Comparison of ENCODE assay signal across 14 cellular contexts in the genomic region with DNA sequence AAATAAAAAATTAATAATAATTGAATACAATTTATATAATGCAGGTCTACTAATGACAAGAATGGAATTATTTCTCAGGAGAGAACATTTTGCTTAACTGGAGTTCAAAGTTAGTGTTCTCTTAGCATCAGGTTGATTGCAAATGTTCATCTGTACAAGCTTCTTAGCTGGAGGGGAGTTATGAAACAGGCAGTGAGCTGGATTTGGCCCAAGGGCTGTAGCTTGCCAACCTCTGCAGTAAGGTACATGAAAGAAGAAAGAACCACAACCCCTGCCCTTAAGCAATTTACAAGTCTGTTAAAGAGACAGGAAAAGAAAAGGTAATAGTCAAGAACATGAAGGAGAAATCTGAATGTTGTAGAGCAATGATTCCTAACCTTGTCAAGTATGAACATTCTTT. TPM values are rescaled to one million over a fixed set of nuclear protein-coding genes. Genes with fewer than 3 reads are reported as not detected.
DNase-seq lines count a peak whose midpoint lies in the region; ATAC-seq and TF ChIP-seq lines count a peak whose summit lies in the region.
"Had no signal": no experiment of that assay in that cellular context is flagged by ENCODE, and none has a peak within 500 bp of the region (broad histone marks: within the 10 kb centered on the region; RNA-seq: fewer than 3 reads in every experiment).

No MANE protein-coding gene starts in this region.

- intact Hi-C loops in body of pancreas (cut with DNase I) (no loop called here), left ventricle myocardium superior (cut with micrococcal nuclease) (no loop called here), testis (cut with DNase I; ENCODE audit: low total_unique reads) (no loop called here)

- H3K27ac ChIP-seq in body of pancreas: peak overlapping the region in 1 of 4 donors; percentile 16
- no peak overlapping the region for H3K27ac ChIP-seq in testis
- H3K27ac ChIP-seq: cardiac muscle cell, upper lobe of left lung had no signal

- TF ChIP-seq POLR2A in body of pancreas (IDR thresholded peaks at IDR 0.05): no peak
- TF ChIP-seq POLR2A in testis (IDR thresholded peaks at IDR 0.05): no peak

- no peaks in the 10 kb centered on the region for H3K36me3 ChIP-seq in body of pancreas (replicated peaks in 1 of 2; ENCODE audit: insufficient read depth in 1 of 2, low read depth in 2 of 2)
- H3K36me3 ChIP-seq in testis (ENCODE audit: low read depth, missing control alignments): no peaks in the 10 kb centered on the region

- no peaks in the 10 kb centered on the region for H3K9me3 ChIP-seq in body of pancreas
- H3K9me3 ChIP-seq in testis: no peaks in the 10 kb centered on the region
- H3K9me3 ChIP-seq: upper lobe of left lung had no signal

- H3K27me3 ChIP-seq in body of pancreas (no peaks in the 10 kb centered on the region), testis (no peaks in the 10 kb centered on the region)
- H3K27me3 ChIP-seq: cardiac muscle cell, upper lobe of left lung had no signal

- DNase-seq in NCI-H2196 (lab: John Stamatoyannopoulos, UW; ENCODE audit: unreplicated experiment) (peak; percentile 15), NCI-H2196 treated with DMSO at 0.1 percent for 48 hours (lab: John Stamatoyannopoulos, UW; ENCODE audit: unreplicated experiment) (no peak), body of pancreas (peak; percentile 70 to 89 (median 80)), left ventricle myocardium superior (peak; percentile 75), testis (peak; percentile 32), hepatic stellate cell (ENCODE audit: low spot score) (no peak), NCI-H1092 treated with DMSO at 0.1 percent for 48 hours (lab: John Stamatoyannopoulos, UW) (no peak), NCI-H524 (lab: John Stamatoyannopoulos, UW) (no peak)
- DNase-seq: activated T-cell treated with anti-CD3 and anti-CD28 coated beads, Interleukin-2, amount 50 U/mL, for 72 hours; H9; nephron progenitor cell had no signal

- H3K4me1 ChIP-seq in body of pancreas (peaks cover 18% of the 10 kb centered on the region), testis (no peaks in the 10 kb centered on the region)

- H3K4me3 ChIP-seq in body of pancreas: no peak overlapping the region
- no peak overlapping the region for H3K4me3 ChIP-seq in testis
- H3K4me3 ChIP-seq: cardiac muscle cell, upper lobe of left lung had no signal

- ATAC-seq in body of pancreas (peak; percentile 66), left ventricle myocardium superior (peak; percentile 94)
- ATAC-seq: activated T-cell treated with anti-CD3 and anti-CD28 coated beads, Interleukin-2, amount 50 U/mL, for 72 hours; esophagus mucosa had no signal

- TF ChIP-seq CTCF in body of pancreas (IDR thresholded peaks at IDR 0.05): no peak
- TF ChIP-seq CTCF in testis (IDR thresholded peaks at IDR 0.05): no peak

RNA-seq across cellular contexts. Expression of a gene that starts 17.0 kb away (rescaled TPM):
- total RNA-seq in body of pancreas (10 to 100 TPM; 24.4 to 50.1 TPM), left ventricle myocardium superior (25.0 TPM), testis (10 to 100 TPM; 44.1 to 70.5 TPM)
- polyA plus RNA-seq in testis (ENCODE audit: insufficient read depth, low read depth, low replicate concordance): 43.0 TPM

Comparison
In these comparisons a context has a peak if more than half of its experiments do, and no peak if none do; other contexts are left out.
1. DNase-seq: peak in NCI-H2196 (single experiment), body of pancreas (4 of 4), left ventricle myocardium superior (single experiment) and testis (single experiment); none in NCI-H2196 treated with DMSO at 0.1 percent for 48 hours (single experiment), hepatic stellate cell (single experiment), NCI-H1092 treated with DMSO at 0.1 percent for 48 hours (single experiment) and NCI-H524 (0 of 2).